In the genomic region with DNA sequence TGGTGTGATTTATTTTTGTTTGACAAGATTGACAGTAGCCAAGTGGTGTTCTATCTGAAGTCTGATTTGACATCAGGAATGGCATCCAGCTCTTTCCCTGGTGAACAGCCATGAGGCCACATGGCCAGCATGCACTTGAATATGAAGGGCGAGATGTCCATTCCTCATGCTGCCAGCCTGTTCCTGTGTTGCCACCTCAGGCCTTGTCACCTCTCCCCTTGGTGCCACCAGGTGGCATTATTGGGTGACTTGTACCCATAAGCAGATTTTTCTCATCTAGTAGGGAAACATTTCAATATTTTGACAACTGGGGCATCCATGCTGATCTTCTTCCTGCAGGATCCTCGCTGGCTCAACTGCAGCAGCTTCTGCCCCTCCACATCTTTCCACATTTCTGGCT, we compare ENCODE assay signal across 8 cellular contexts.
DNase-seq lines count a peak whose midpoint lies in the region; ATAC-seq, FAIRE-seq and TF ChIP-seq lines count a peak whose summit lies in the region.

No MANE protein-coding gene starts in this region.

- H3K27me3 ChIP-seq in DOHH2 (ENCODE audit: control insufficient read depth, low read length) (no peaks in the 10 kb centered on the region), Loucy (ENCODE audit: insufficient read depth, low read length, poor library complexity, severe bottlenecking) (no peaks in the 10 kb centered on the region), lower lobe of right lung (ENCODE audit: low read depth) (no peaks in the 10 kb centered on the region)

- no peaks in the 10 kb centered on the region for H3K9me2 ChIP-seq in DOHH2 (replicated peaks; ENCODE audit: control insufficient read depth, low read length)
- H3K9me2 ChIP-seq in Loucy (replicated peaks; ENCODE audit: low read depth, low read length): no peaks in the 10 kb centered on the region

- H3K36me3 ChIP-seq in DOHH2 (ENCODE audit: control insufficient read depth, low read length) (no peaks in the 10 kb centered on the region), Loucy (ENCODE audit: insufficient read depth, low read length) (no peaks in the 10 kb centered on the region), lower lobe of right lung (no peaks in the 10 kb centered on the region)

- H4K20me1 ChIP-seq in DOHH2 (ENCODE audit: control insufficient read depth, insufficient read depth, low read depth, low read length) (no peaks in the 10 kb centered on the region), Loucy (ENCODE audit: insufficient read depth, low read length, poor library complexity, severe bottlenecking) (no peaks in the 10 kb centered on the region)

- peak; percentile 47 for TF ChIP-seq CTCF in DOHH2 (IDR thresholded peaks at IDR 0.05; ENCODE audit: low read depth, low read length, poor library complexity, severe bottlenecking)
- TF ChIP-seq CTCF in Loucy (conservative IDR thresholded peaks at IDR 0.05; ENCODE audit: low read length): peak; percentile 75
- peak; percentile 44 for TF ChIP-seq CTCF in lower lobe of right lung (IDR thresholded peaks at IDR 0.05)

- H3F3A ChIP-seq in DOHH2 (ENCODE audit: control insufficient read depth, insufficient read depth) (no peaks in the 10 kb centered on the region; the same call in 1 of the 2 replicates), Loucy (ENCODE audit: low read depth) (no peaks in the 10 kb centered on the region)

- DNase-seq in activated CD4-positive, alpha-beta T cell treated with anti-CD3 and anti-CD28 coated beads for 48 hours: peak; percentile 39
- DNase-seq in lower lobe of right lung (no peak), retina (no peak), GM19239 (ENCODE audit: insufficient read length, low spot score) (no peak)

- H3K4me3 ChIP-seq in DOHH2 (ENCODE audit: low read length): no peak overlapping the region
- H3K4me3 ChIP-seq in Loucy (ENCODE audit: low read length, poor library complexity, severe bottlenecking): no peak overlapping the region
- H3K4me3 ChIP-seq in lower lobe of right lung: no peak overlapping the region

- intact Hi-C loops in lower lobe of right lung (cut with DNase I): no loop called here

- H3K79me2 ChIP-seq in DOHH2 (ENCODE audit: control insufficient read depth, low read length) (no peaks in the 10 kb centered on the region), Loucy (ENCODE audit: insufficient read depth, low read length) (no peaks in the 10 kb centered on the region)

- FAIRE-seq in GM19239 (lab: Jason Lieb, UNC): no peak

- H3K9ac ChIP-seq in Loucy (ENCODE audit: low read depth, low read length, poor library complexity, severe bottlenecking): no peak overlapping the region

- H3K27ac ChIP-seq in DOHH2 (ENCODE audit: low read depth, low read length) (no peak overlapping the region), lower lobe of right lung (no peak overlapping the region)

- no peak overlapping the region for H3K4me2 ChIP-seq in DOHH2 (ENCODE audit: low read length)
- no peak overlapping the region for H3K4me2 ChIP-seq in Loucy (ENCODE audit: low read depth, low read length, poor library complexity, severe bottlenecking)

- H3K4me1 ChIP-seq in DOHH2 (ENCODE audit: control insufficient read depth, low read length): peaks cover 27% of the 10 kb centered on the region
- H3K4me1 ChIP-seq in Loucy (ENCODE audit: insufficient read depth, low read length, poor library complexity, severe bottlenecking): peaks cover 4% of the 10 kb centered on the region
- no peaks in the 10 kb centered on the region for H3K4me1 ChIP-seq in lower lobe of right lung

- no peak overlapping the region for H2AFZ ChIP-seq in Loucy (ENCODE audit: low read length)

- ATAC-seq in lower lobe of right lung (peak; percentile 42 to 49), GM21529 (IDR thresholded peaks at IDR 0.05; ENCODE audit: unreplicated experiment) (no peak), HG02610 (IDR thresholded peaks at IDR 0.05; ENCODE audit: unreplicated experiment) (no peak)

- H3K9me3 ChIP-seq in DOHH2 (ENCODE audit: control insufficient read depth, insufficient read depth, low read length) (no peaks in the 10 kb centered on the region), Loucy (ENCODE audit: insufficient read depth, low read depth, low read length) (peaks cover 2% of the 10 kb centered on the region; the same call in 1 of the 2 replicates), lower lobe of right lung (no peaks in the 10 kb centered on the region)

Comparison
In these comparisons a context has a peak if more than half of its experiments do, and no peak if none do; other contexts are left out.
1. ATAC-seq: peak in lower lobe of right lung (2 of 2); none in GM21529 (single experiment) and HG02610 (single experiment).
2. Peak in every context shown above with its lines, with median percentiles within 50 percentile points of each other: CTCF ChIP-seq.